Comparison of ENCODE assay signal across 8 cellular contexts in the genomic region with DNA sequence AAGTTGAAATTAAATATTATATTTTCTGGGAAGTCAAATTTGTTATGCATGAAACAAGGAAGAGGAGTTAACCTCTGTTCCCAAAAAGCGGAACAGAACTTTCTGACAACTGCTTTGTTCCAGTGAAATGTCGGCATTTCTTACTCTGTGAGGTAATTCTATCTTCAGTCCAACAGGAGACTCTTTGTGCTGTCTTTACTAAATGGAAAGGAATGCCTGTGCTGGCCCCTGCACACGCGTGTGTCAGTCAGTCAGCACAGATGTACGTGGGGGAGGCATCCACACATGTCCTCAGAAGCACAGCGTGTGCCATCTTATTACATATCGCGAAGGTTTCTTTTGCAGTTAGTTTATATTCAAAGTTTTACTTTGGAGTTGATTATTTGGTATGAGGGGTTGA. TPM values are rescaled to one million over a fixed set of nuclear protein-coding genes. Genes with fewer than 3 reads are reported as not detected.
DNase-seq lines count a peak whose midpoint lies in the region; ATAC-seq and TF ChIP-seq lines count a peak whose summit lies in the region.

No MANE protein-coding gene starts in this region.

- DNase-seq in EH (ENCODE audit: low read depth) (peak; percentile 88), activated B cell treated with CpG ODN at 0.5 μM for 24 hours (no peak), heart left ventricle (no peak), pulmonary artery endothelial cell (ENCODE audit: low read depth, low spot score) (peak; percentile 30), NCI-H526 treated with DMSO at 0.1 percent for 48 hours (lab: John Stamatoyannopoulos, UW) (no peak), DMS153 treated with DMSO at 0.1 percent for 48 hours (lab: John Stamatoyannopoulos, UW; ENCODE audit: unreplicated experiment) (no peak)
- no peak for DNase-seq in activated naive CD8-positive, alpha-beta T cell treated with anti-CD3 and anti-CD28 coated beads for 36 hours

- no peaks in the 10 kb centered on the region for H3K9me3 ChIP-seq in heart left ventricle

- no peaks in the 10 kb centered on the region for H3K27me3 ChIP-seq in heart left ventricle

- POLR2A ChIA-PET in activated B cell treated with CpG ODN at 0.5 μM for 24 hours (lab: Charles Lee), result no interaction called here

- H3K27ac Mint-ChIP-seq in activated B cell treated with CpG ODN at 0.5 μM for 24 hours, result no peak overlapping the region
- no peak overlapping the region for H3K27ac Mint-ChIP-seq in activated naive CD8-positive, alpha-beta T cell treated with anti-CD3 and anti-CD28 coated beads for 36 hours

- H3K4me1 Mint-ChIP-seq in activated B cell treated with CpG ODN at 0.5 μM for 24 hours, result peaks cover 32% of the 10 kb centered on the region
- peaks cover 30% of the 10 kb centered on the region for H3K4me1 Mint-ChIP-seq in activated naive CD8-positive, alpha-beta T cell treated with anti-CD3 and anti-CD28 coated beads for 36 hours

- intact Hi-C loops in activated B cell treated with CpG ODN at 0.5 μM for 24 hours (cut with micrococcal nuclease) (loop anchor here (5.0 to 10.0 kb wide), 6 partner anchors 265 to 705 kb away; a partner anchor contains a TSS), heart left ventricle (cut with DNase I) (loop anchor here in 4 of 10 donors (5.0 to 10.0 kb wide), 4 partner anchors 95 to 425 kb away; a partner anchor contains a TSS)

- peaks cover 2 to 34% (median 28%) of the 10 kb centered on the region in 9 donors for H3K36me3 ChIP-seq in heart left ventricle

- peak overlapping the region; percentile 77 for H3K4me3 Mint-ChIP-seq in activated B cell treated with CpG ODN at 0.5 μM for 24 hours
- H3K4me3 Mint-ChIP-seq in activated naive CD8-positive, alpha-beta T cell treated with anti-CD3 and anti-CD28 coated beads for 36 hours, result no peak overlapping the region

- ATAC-seq in activated B cell treated with CpG ODN at 0.5 μM for 24 hours (ENCODE audit: low read depth) (no peak), heart left ventricle (peak in 3 of 4 donors; percentile 32 to 63 (median 60)), HG02970 (IDR thresholded peaks at IDR 0.05; ENCODE audit: low FRiP score, unreplicated experiment) (no peak)

- no peaks in the 10 kb centered on the region for H3K9me3 Mint-ChIP-seq in activated B cell treated with CpG ODN at 0.5 μM for 24 hours
- no peaks in the 10 kb centered on the region for H3K9me3 Mint-ChIP-seq in activated naive CD8-positive, alpha-beta T cell treated with anti-CD3 and anti-CD28 coated beads for 36 hours

- H3K27ac ChIP-seq in heart left ventricle, result peak overlapping the region in 8 of 12 donors; percentile 0 to 74 (median 52)

- CTCF ChIA-PET in activated B cell treated with CpG ODN at 0.5 μM for 24 hours (lab: Charles Lee), result no interaction called here

- no peaks in the 10 kb centered on the region for H3K27me3 Mint-ChIP-seq in activated B cell treated with CpG ODN at 0.5 μM for 24 hours
- no peaks in the 10 kb centered on the region for H3K27me3 Mint-ChIP-seq in activated naive CD8-positive, alpha-beta T cell treated with anti-CD3 and anti-CD28 coated beads for 36 hours

- no peak for TF ChIP-seq CTCF in activated B cell treated with CpG ODN at 0.5 μM for 24 hours (IDR thresholded peaks at IDR 0.05)
- no peak for TF ChIP-seq CTCF in heart left ventricle (IDR thresholded peaks at IDR 0.05)

- 46 to 57% (median 52%) methylated on average over 8 of the region's 8 CpGs for WGBS in heart left ventricle, 4 donors

- peaks cover 0 to 39% (median 7%) of the 10 kb centered on the region in 12 donors for H3K4me1 ChIP-seq in heart left ventricle

- H3K36me3 Mint-ChIP-seq in activated B cell treated with CpG ODN at 0.5 μM for 24 hours (ENCODE audit: low read depth), result peaks cover 28% of the 10 kb centered on the region
- H3K36me3 Mint-ChIP-seq in activated naive CD8-positive, alpha-beta T cell treated with anti-CD3 and anti-CD28 coated beads for 36 hours, result peaks cover 18% of the 10 kb centered on the region

- H3K4me3 ChIP-seq in heart left ventricle, result peak overlapping the region in 9 of 12 donors; percentile 45 to 65 (median 58)

- TF ChIP-seq POLR2A in heart left ventricle (IDR thresholded peaks at IDR 0.05), result no peak

RNA-seq across cellular contexts. Expression of a gene that starts 37.5 kb away (rescaled TPM):
- total RNA-seq in activated B cell treated with CpG ODN at 0.5 μM for 24 hours (19.0 and 22.5 TPM in 2 replicates), heart left ventricle (10 to 100 TPM; 12.7 to 29.5 (median 15.8) TPM), pulmonary artery endothelial cell (35.3 and 44.1 TPM in 2 replicates)
- 1 to 10 TPM; 5.6 to 7.0 TPM for polyA plus RNA-seq in heart left ventricle
- 10 to 100 TPM; 30.6 to 30.7 TPM for total RNA-seq in activated naive CD8-positive, alpha-beta T cell treated with anti-CD3 and anti-CD28 coated beads for 36 hours

RNA-seq across cellular contexts. Expression of a gene that starts 45.2 kb away (rescaled TPM):
- total RNA-seq in activated B cell treated with CpG ODN at 0.5 μM for 24 hours, result not detected in 2 replicates
- total RNA-seq in heart left ventricle, result 1 to 10 TPM in 1 of 9 donors, under 1 TPM in 8; 0.12 to 2.8 (median 0.40) TPM
- polyA plus RNA-seq in heart left ventricle, result under 1 TPM; 0.22 to 0.27 TPM
- total RNA-seq in pulmonary artery endothelial cell, result 0.11 and 0.73 TPM in 2 replicates
- total RNA-seq in activated naive CD8-positive, alpha-beta T cell treated with anti-CD3 and anti-CD28 coated beads for 36 hours, result not detected

RNA-seq across cellular contexts. Expression of a gene that starts 49.5 kb away (rescaled TPM):
- total RNA-seq in activated B cell treated with CpG ODN at 0.5 μM for 24 hours (not detected in 2 replicates), heart left ventricle (not detected), pulmonary artery endothelial cell (not detected in 2 replicates)
- polyA plus RNA-seq in heart left ventricle, result not detected
- not detected for total RNA-seq in activated naive CD8-positive, alpha-beta T cell treated with anti-CD3 and anti-CD28 coated beads for 36 hours

Comparison
In these comparisons a context has a peak if more than half of its experiments do, and no peak if none do; other contexts are left out.
1. DNase-seq: peak in EH (single experiment) and pulmonary artery endothelial cell (single experiment); none in activated B cell treated with CpG ODN at 0.5 μM for 24 hours (single experiment), heart left ventricle (0 of 5), NCI-H526 treated with DMSO at 0.1 percent for 48 hours (single experiment), DMS153 treated with DMSO at 0.1 percent for 48 hours (single experiment) and activated naive CD8-positive, alpha-beta T cell treated with anti-CD3 and anti-CD28 coated beads for 36 hours (single experiment).
2. ATAC-seq: peak in heart left ventricle (3 of 4); none in activated B cell treated with CpG ODN at 0.5 μM for 24 hours (single experiment) and HG02970 (single experiment).